1 cellular context compared by ENCODE assay signal in genomic region chr4:110170861-110171260, GRCh38.
TF ChIP-seq lines count a peak whose summit lies in the region.

No MANE protein-coding gene starts in this region.

TF ChIP-seq in HCT116, 20 proteins besides CTCF, POLR2A, EP300 and RAD21 (continued from another document):
- TF ChIP-seq ZBTB33 (IDR thresholded peaks at IDR 0.05; ENCODE audit: extremely low read depth, insufficient replicate concordance, low read length): no peak
- TF ChIP-seq MAX (IDR thresholded peaks at IDR 0.05): no peak
- TF ChIP-seq ATF3 (IDR thresholded peaks at IDR 0.05): no peak
- no peak for TF ChIP-seq ZFX (IDR thresholded peaks at IDR 0.05)
- TF ChIP-seq REST (IDR thresholded peaks at IDR 0.05; ENCODE audit: low read depth): no peak
- TF ChIP-seq SP1 (IDR thresholded peaks at IDR 0.05; ENCODE audit: low read depth): no peak
- TF ChIP-seq EZH2phosphoT487 (IDR thresholded peaks at IDR 0.05; ENCODE audit: borderline replicate concordance): no peak
- no peak for TF ChIP-seq JUND (IDR thresholded peaks at IDR 0.05)
- no peak for TF ChIP-seq SIN3A (IDR thresholded peaks at IDR 0.05; ENCODE audit: low read depth)
- no peak for TF ChIP-seq EGR1 (IDR thresholded peaks at IDR 0.05; ENCODE audit: low read depth)
